27 cellular contexts compared by ENCODE assay signal in the genomic region with DNA sequence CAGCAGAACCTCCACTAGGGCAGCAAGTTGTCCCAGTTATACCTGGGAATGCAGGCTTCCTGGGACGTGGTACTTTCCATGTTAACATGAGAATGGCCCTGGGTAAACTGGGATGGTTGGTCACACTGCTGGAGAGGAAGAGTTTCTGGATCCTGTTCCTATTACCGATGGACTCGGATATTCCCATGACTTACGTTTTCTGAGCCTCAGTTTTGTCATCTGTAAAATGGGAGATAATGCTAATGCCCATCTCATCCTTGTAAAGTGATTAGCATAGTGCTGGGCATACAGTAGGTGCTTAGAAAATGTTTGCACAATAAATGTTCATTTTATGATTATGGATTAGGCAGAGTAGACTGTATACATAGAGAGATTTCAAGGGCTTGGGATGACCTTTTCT.
DNase-seq lines count a peak whose midpoint lies in the region; ATAC-seq, FAIRE-seq and TF ChIP-seq lines count a peak whose summit lies in the region.
"Had no signal": no experiment of that assay in that cellular context is flagged by ENCODE, and none has a peak within 500 bp of the region (broad histone marks: within the 10 kb centered on the region; RNA-seq: fewer than 3 reads in every experiment).

No MANE protein-coding gene starts in this region.

- POLR2A ChIA-PET in K562 (lab: Yijun Ruan, JAX): no interaction called here

- no peaks in the 10 kb centered on the region for H3F3A ChIP-seq in GM23338 (replicated peaks; ENCODE audit: low read depth)

- no peaks in the 10 kb centered on the region for H3K9me1 ChIP-seq in K562 (ENCODE audit: control insufficient read depth, insufficient read depth, low read length)

- H3K4me1 Mint-ChIP-seq in GM23338: peaks cover 10% of the 10 kb centered on the region
- H3K4me1 Mint-ChIP-seq: CD14-positive monocyte; CD4-positive, alpha-beta memory T cell; CD4-positive, CD25-positive, alpha-beta regulatory T cell; CD8-positive, alpha-beta memory T cell had no signal

- ATAC-seq in GM23338: no peak
- ATAC-seq in K562: no peak
- ATAC-seq: GM12878 had no signal

- intact Hi-C loops in K562 (cut with micrococcal nuclease): no loop called here

- H3K9ac ChIP-seq in K562 (ENCODE audit: insufficient read depth in 1 of 2, low read depth in 2 of 2, low read length in 2 of 2): no peak overlapping the region
- H3K9ac ChIP-seq: BLaER1 had no signal

- no peak for TF ChIP-seq POLR2A in K562 (conservative IDR thresholded peaks at IDR 0.05)

- FAIRE-seq in K562 (lab: Jason Lieb, UNC) (no peak), urothelium cell line (lab: Jason Lieb, UNC) (peak; percentile 20)
- FAIRE-seq: A204.1, GM12878, GM12892, GM18507, GM19239 had no signal

- H3K9me2 ChIP-seq in GM23338 (ENCODE audit: insufficient read depth): no peaks in the 10 kb centered on the region

- H2AFZ ChIP-seq in GM23338 (no peak overlapping the region), K562 (ENCODE audit: low read depth, low read length) (no peak overlapping the region)

- H3K36me3 ChIP-seq in GM23338 (ENCODE audit: insufficient read depth) (no peaks in the 10 kb centered on the region), K562 (ENCODE audit: control insufficient read depth, insufficient read depth, low read length) (no peaks in the 10 kb centered on the region)
- H3K36me3 ChIP-seq: BE2C, BLaER1 had no signal

- no peak overlapping the region for H3K4me3 ChIP-seq in GM23338
- H3K4me3 ChIP-seq in K562: no peak overlapping the region
- H3K4me3 ChIP-seq: BLaER1, GM12878 had no signal

- H3K4me3 Mint-ChIP-seq in GM23338: no peak overlapping the region
- H3K4me3 Mint-ChIP-seq: CD14-positive monocyte; CD4-positive, alpha-beta memory T cell; CD4-positive, CD25-positive, alpha-beta regulatory T cell; CD8-positive, alpha-beta memory T cell had no signal

- in situ Hi-C loops in K562 (cut with MboI): no loop called here

- H3K9me3 ChIP-seq in K562 (replicated peaks; ENCODE audit: control insufficient read depth, insufficient read depth, low read depth, low read length): no peaks in the 10 kb centered on the region
- H3K9me3 ChIP-seq: BE2C, BLaER1 had no signal

- CTCF ChIA-PET in K562 (lab: Yijun Ruan, JAX; ENCODE audit: low intra/inter-chr PET ratio): no interaction called here

- TF ChIP-seq CTCF in GM23338 (conservative IDR thresholded peaks at IDR 0.05; ENCODE audit: low read depth in 2 of 2): no peak
- TF ChIP-seq CTCF in K562 (IDR thresholded peaks at IDR 0.05 in 2 of 3, conservative IDR thresholded peaks at IDR 0.05 in 1 of 3; ENCODE audit: insufficient read depth in 2 of 3, low read depth in 1 of 3, low read length in 3 of 3): no peak

- no peaks in the 10 kb centered on the region for H3K27me3 ChIP-seq in GM23338 (ENCODE audit: insufficient read depth)
- H3K27me3 ChIP-seq in K562 (ENCODE audit: control insufficient read depth in 2 of 2, insufficient read depth in 2 of 2, low read length in 2 of 2): peaks cover 3 to 16% of the 10 kb centered on the region in 2 experiments; a peak in 3 of 5 replicates
- H3K27me3 ChIP-seq: BE2C, BLaER1 had no signal

- H3K9me3 Mint-ChIP-seq in GM23338: no peaks in the 10 kb centered on the region

- peaks cover 4% of the 10 kb centered on the region for H3K27me3 Mint-ChIP-seq in GM23338 (ENCODE audit: insufficient read depth, low read depth, poor library complexity)

- H3K36me3 Mint-ChIP-seq in GM23338 (ENCODE audit: low read depth): no peaks in the 10 kb centered on the region
- H3K36me3 Mint-ChIP-seq: CD14-positive monocyte; CD4-positive, alpha-beta memory T cell; CD4-positive, CD25-positive, alpha-beta regulatory T cell; CD8-positive, alpha-beta memory T cell had no signal

- peak; percentile 19 for DNase-seq in GM23338 (ENCODE audit: low spot score)
- no peak for DNase-seq in K562 (ENCODE audit: extremely low read depth in 1 of 4, low spot score in 3 of 4)
- no peak for DNase-seq in urothelium cell line (ENCODE audit: low spot score)
- no peak for DNase-seq in GOT3 (lab: John Stamatoyannopoulos, UW)
- DNase-seq in NCI-H748 treated with DMSO at 0.1 percent for 48 hours (lab: John Stamatoyannopoulos, UW): no peak
- DNase-seq: 8988T; ACHN; BE2C; C1 segment of cervical spinal cord; CD4-positive, alpha-beta memory T cell; CD4-positive, CD25-positive, alpha-beta regulatory T cell; CD8-positive, alpha-beta memory T cell; COR-L47; DMS 273 treated with DMSO at 0.1 percent for 48 hours; DMS153; DMS53; DMS79; DND-41; EL; GDM1 had no signal

- H3K27ac ChIP-seq in GM23338 (ENCODE audit: low read depth) (no peak overlapping the region), K562 (ENCODE audit: extremely low read depth, low read depth, low read length) (no peak overlapping the region)
- H3K27ac ChIP-seq: BLaER1 had no signal

- TF ChIP-seq EP300 in K562 (IDR thresholded peaks at IDR 0.05; ENCODE audit: low read length): no peak

- no TSS peak for BruUV-seq in K562 (replicated peaks; lab: Mats Ljungman, UMichigan)

- 0% methylated on average over 4 of the region's 4 CpGs for WGBS in K562 (ENCODE audit: insufficient coverage, low coverage, missing lambda C conversion rate)

- H4K20me1 ChIP-seq in GM23338 (replicated peaks; ENCODE audit: insufficient read depth) (no peaks in the 10 kb centered on the region), K562 (replicated peaks; ENCODE audit: control insufficient read depth, insufficient read depth, low read length) (no peaks in the 10 kb centered on the region)
- H4K20me1 ChIP-seq: BLaER1 had no signal

- no peak overlapping the region for H3K27ac Mint-ChIP-seq in GM23338
- H3K27ac Mint-ChIP-seq: CD4-positive, alpha-beta memory T cell; CD4-positive, CD25-positive, alpha-beta regulatory T cell; CD8-positive, alpha-beta memory T cell had no signal

- H3K79me2 ChIP-seq in GM23338 (replicated peaks; ENCODE audit: insufficient read depth) (no peaks in the 10 kb centered on the region), K562 (ENCODE audit: control insufficient read depth, insufficient read depth, low read length) (no peaks in the 10 kb centered on the region)

- H3K4me1 ChIP-seq in GM23338 (ENCODE audit: insufficient read depth) (no peaks in the 10 kb centered on the region), K562 (replicated peaks in 1 of 2; ENCODE audit: control insufficient read depth in 2 of 2, insufficient read depth in 2 of 2, low read length in 2 of 2) (no peaks in the 10 kb centered on the region)

- H3K4me2 ChIP-seq in GM23338 (no peak overlapping the region), K562 (ENCODE audit: insufficient read depth, low read length) (no peak overlapping the region)
- H3K4me2 ChIP-seq: BLaER1 had no signal

- TF ChIP-seq RAD21 in K562 (CRISPR knock-in tag; conservative IDR thresholded peaks at IDR 0.05 in 1 of 2, IDR thresholded peaks at IDR 0.05 in 1 of 2): no peak

TF ChIP-seq in GM23338, 12 proteins besides CTCF, POLR2A, EP300 and RAD21 (continues in another document):
- TF ChIP-seq ZNF331 (CRISPR knock-in tag; IDR thresholded peaks at IDR 0.05; ENCODE audit: low read depth) (no peak), STAT1 (IDR thresholded peaks at IDR 0.05; ENCODE audit: unreplicated experiment) (no peak), CREB1 (CRISPR knock-in tag; IDR thresholded peaks at IDR 0.05; ENCODE audit: low read depth) (no peak)

TF ChIP-seq in K562, 482 proteins besides CTCF, POLR2A, EP300 and RAD21:
- peak; percentile 78 for TF ChIP-seq RBM25 (IDR thresholded peaks at IDR 0.05; ENCODE audit: low read depth, low read length, severe bottlenecking)
- TF ChIP-seq TEAD4 (IDR thresholded peaks at IDR 0.05; ENCODE audit: low read length): no peak
- TF ChIP-seq TEAD4 (CRISPR knock-in tag; IDR thresholded peaks at IDR 0.05; ENCODE audit: borderline replicate concordance): no peak
